Comparison of ENCODE assay signal across 22 cellular contexts in the genomic region with DNA sequence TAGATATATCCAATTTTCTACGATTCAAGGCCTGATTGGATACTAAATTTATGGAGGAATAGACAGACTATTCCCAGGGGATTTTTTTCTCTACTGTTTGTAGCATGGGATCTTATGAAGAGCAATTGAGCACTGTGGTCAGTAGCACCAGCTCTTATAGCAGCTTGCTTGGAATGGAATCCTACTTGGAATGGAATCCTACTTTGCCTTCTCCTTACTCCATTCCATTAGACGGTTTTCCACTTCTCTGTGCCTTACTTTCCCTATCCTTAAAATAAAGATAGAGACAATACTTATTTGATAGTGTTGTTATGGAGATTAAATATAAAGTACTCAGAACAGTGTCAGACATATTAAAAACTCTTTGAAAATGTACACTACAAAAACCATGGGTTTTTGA.
"Had no signal": no experiment of that assay in that cellular context is flagged by ENCODE, and none has a peak within 500 bp of the region (broad histone marks: within the 10 kb centered on the region; RNA-seq: fewer than 3 reads in every experiment).

No MANE protein-coding gene starts in this region.

- FAIRE-seq: endothelial cell of umbilical vein, islet of Langerhans, pancreas had no signal

- H3K4me3 ChIP-seq: body of pancreas, gastroesophageal sphincter, heart right ventricle, pancreas, thyroid gland, uterus had no signal

- H3K27me3 ChIP-seq: body of pancreas, gastroesophageal sphincter, heart right ventricle, pancreas, thyroid gland, uterus had no signal

- H3K27ac ChIP-seq: body of pancreas, gastroesophageal sphincter, heart right ventricle, pancreas, thyroid gland, uterus, WERI-Rb-1 had no signal

- H3K9me3 ChIP-seq: body of pancreas, gastroesophageal sphincter, heart right ventricle, pancreas, thyroid gland, uterus had no signal

- H3K4me1 ChIP-seq: body of pancreas, thyroid gland, uterus had no signal

- H3K36me3 ChIP-seq: gastroesophageal sphincter, heart right ventricle, pancreas, thyroid gland, uterus, WERI-Rb-1 had no signal

- ATAC-seq: body of pancreas; gastroesophageal sphincter; heart right ventricle; left lobe of liver; naive thymus-derived CD4-positive, alpha-beta T cell; pancreas; stimulated activated naive B cell treated with anti-CD40 and anti-IgM and Interleukin-4, amounts not matched to agents 10 μg/mL and 1 μg/mL and 100 μg/mL, for 72 hours; T-cell had no signal

- DNase-seq: activated CD4-positive, alpha-beta memory T cell treated with anti-CD3 and anti-CD28 coated beads for 36 hours; activated effector memory CD4-positive, alpha-beta T cell treated with anti-CD3 and anti-CD28 coated beads, Interleukin-2, amount 50 U/mL, for 16 hours; activated T-cell treated with anti-CD3 and anti-CD28 coated beads, Interleukin-2, amount 50 U/mL, for 48 hours; body of pancreas; central memory CD4-positive, alpha-beta T cell; cortex of kidney; effector CD8-positive, alpha-beta T cell; heart right ventricle; naive thymus-derived CD4-positive, alpha-beta T cell; pancreas; stimulated activated CD4-positive, alpha-beta T cell treated with anti-CD3 and anti-CD28 coated beads, Interleukin-15, amount 100 ng/mL, for 24 hours; stimulated activated CD4-positive, alpha-beta T cell treated with anti-CD3 and anti-CD28 coated beads, Interleukin-4, amount 100 ng/mL, for 1 hour; stimulated activated naive B cell treated with anti-CD40 and anti-IgM and Interleukin-4, amounts not matched to agents 10 μg/mL and 1 μg/mL and 100 μg/mL, for 72 hours; T-cell; T-helper 9 cell; thyroid gland; uterus; WERI-Rb-1 had no signal
